ENCODE assay signal across 18 cellular contexts in the genomic region with DNA sequence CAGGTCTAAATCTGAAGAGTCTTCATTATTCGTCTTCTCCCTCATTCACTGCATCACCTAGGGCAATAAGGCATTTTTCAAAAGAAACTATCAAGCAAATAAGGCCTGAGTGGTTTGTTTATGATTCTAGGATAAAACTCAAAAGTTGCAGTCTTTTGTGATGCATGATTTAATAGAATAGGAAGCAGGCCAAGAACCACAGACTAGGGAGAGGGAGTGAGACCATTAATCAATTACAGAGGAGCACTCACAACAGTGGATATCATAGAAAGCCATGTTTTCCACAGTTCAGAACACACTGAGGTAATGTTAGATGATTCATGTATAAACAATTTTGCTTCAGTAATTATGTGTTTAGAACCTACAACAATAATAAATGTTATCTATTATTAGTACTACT.
A peak's percentile ranks its signal among the peaks of the same experiment; 100 is the strongest.
DNase-seq lines count a peak whose midpoint lies in the region; ATAC-seq and TF ChIP-seq lines count a peak whose summit lies in the region.
"Had no signal": no experiment of that assay in that cellular context is flagged by ENCODE, and none has a peak within 500 bp of the region (broad histone marks: within the 10 kb centered on the region; RNA-seq: fewer than 3 reads in every experiment).

No MANE protein-coding gene starts in this region.

- TF ChIP-seq CTCF in fibroblast of pulmonary artery (IDR thresholded peaks at IDR 0.05; ENCODE audit: low read length, missing control alignments): no peak

- H3K4me3 ChIP-seq in fibroblast of pulmonary artery (replicated peaks; ENCODE audit: low read depth, low read length) (no peak overlapping the region), skeletal muscle cell (ENCODE audit: low read depth, low read length) (no peak overlapping the region)
- H3K4me3 ChIP-seq in CD4-positive, alpha-beta memory T cell (ENCODE audit: low read length in 2 of 2): no peak overlapping the region
- H3K4me3 ChIP-seq: BLaER1 treated with 17β-estradiol and CSF1 and Interleukin-3, amounts not matched to agents 10 nM and 100 nM; heart right ventricle; ovary had no signal

- no peak overlapping the region for H3K27ac ChIP-seq in CD4-positive, alpha-beta memory T cell (ENCODE audit: low read depth, low read length)
- H3K27ac ChIP-seq: BLaER1 treated with 17β-estradiol and CSF1 and Interleukin-3, amounts not matched to agents 10 nM and 100 nM; heart right ventricle; ovary had no signal

- peak; percentile 46 for DNase-seq in GM03348 (ENCODE audit: low spot score)
- DNase-seq in RPMI7951 (ENCODE audit: low read depth): peak; percentile 35
- peak; percentile 51 for DNase-seq in fibroblast of pulmonary artery (ENCODE audit: low read depth)
- DNase-seq in skeletal muscle cell (ENCODE audit: low read depth): peak; percentile 69
- no peak for DNase-seq in effector CD4-positive, alpha-beta T cell
- DNase-seq in CD4-positive, alpha-beta memory T cell: no peak
- DNase-seq: activated CD8-positive, alpha-beta T cell treated with anti-CD3 and anti-CD28 coated beads for 36 hours; DMS153; heart right ventricle; left cardiac atrium; NCI-H2081 treated with DMSO at 0.1 percent for 48 hours; ovary; RPMI8226; stimulated activated CD4-positive, alpha-beta T cell treated with anti-CD3 and anti-CD28 coated beads, Interleukin-4, amount 100 ng/mL, for 1 hour; substantia nigra; SW 1271 had no signal

- H3K9me3 Mint-ChIP-seq in CD4-positive, alpha-beta memory T cell: peaks cover 0 to 8% (median 0%) of the 10 kb centered on the region in 8 donors

- H3K27me3 Mint-ChIP-seq in CD4-positive, alpha-beta memory T cell: peaks cover 0 to 3% of the 10 kb centered on the region in 2 donors
- H3K27me3 Mint-ChIP-seq: activated CD8-positive, alpha-beta T cell treated with anti-CD3 and anti-CD28 coated beads for 36 hours had no signal

- H3K9me3 ChIP-seq in CD4-positive, alpha-beta memory T cell (ENCODE audit: control insufficient read depth in 1 of 2, low read length in 2 of 2): no peaks in the 10 kb centered on the region
- H3K9me3 ChIP-seq: BLaER1 treated with 17β-estradiol and CSF1 and Interleukin-3, amounts not matched to agents 10 nM and 100 nM; heart right ventricle; ovary had no signal

- CTCF ChIA-PET in CD4-positive, alpha-beta memory T cell (lab: Charles Lee; ENCODE audit: partially characterized antibody): no interaction called here

- H3K4me1 ChIP-seq in CD4-positive, alpha-beta memory T cell (ENCODE audit: insufficient read depth, low read length): no peaks in the 10 kb centered on the region

- no peaks in the 10 kb centered on the region for H3K36me3 Mint-ChIP-seq in CD4-positive, alpha-beta memory T cell

- H3K27me3 ChIP-seq in CD4-positive, alpha-beta memory T cell (ENCODE audit: insufficient read depth, low read length): no peaks in the 10 kb centered on the region
- H3K27me3 ChIP-seq: BLaER1 treated with 17β-estradiol and CSF1 and Interleukin-3, amounts not matched to agents 10 nM and 100 nM; heart right ventricle; ovary had no signal

- ATAC-seq in GM21723 (IDR thresholded peaks at IDR 0.05; ENCODE audit: unreplicated experiment): no peak
- ATAC-seq: activated CD8-positive, alpha-beta T cell treated with anti-CD3 and anti-CD28 coated beads for 36 hours had no signal

- no peaks in the 10 kb centered on the region for H3K36me3 ChIP-seq in CD4-positive, alpha-beta memory T cell (ENCODE audit: insufficient read depth, low read length)
- H3K36me3 ChIP-seq: BLaER1 treated with 17β-estradiol and CSF1 and Interleukin-3, amounts not matched to agents 10 nM and 100 nM; heart right ventricle; ovary had no signal

- POLR2A ChIA-PET in CD4-positive, alpha-beta memory T cell (lab: Charles Lee; ENCODE audit: partially characterized antibody): no interaction called here

- intact Hi-C loops in CD4-positive, alpha-beta memory T cell (cut with micrococcal nuclease): no loop called here

- H3K4me1 Mint-ChIP-seq in CD4-positive, alpha-beta memory T cell: no peaks in the 10 kb centered on the region

- no peak overlapping the region for H3K27ac Mint-ChIP-seq in CD4-positive, alpha-beta memory T cell
- H3K27ac Mint-ChIP-seq: activated CD8-positive, alpha-beta T cell treated with anti-CD3 and anti-CD28 coated beads for 36 hours had no signal

- no peak overlapping the region for H3K4me3 Mint-ChIP-seq in CD4-positive, alpha-beta memory T cell
- H3K4me3 Mint-ChIP-seq: activated CD8-positive, alpha-beta T cell treated with anti-CD3 and anti-CD28 coated beads for 36 hours had no signal

Comparison
In these comparisons a context has a peak if more than half of its experiments do, and no peak if none do; other contexts are left out.
1. DNase-seq: peak in GM03348 (single experiment), RPMI7951 (single experiment), fibroblast of pulmonary artery (single experiment) and skeletal muscle cell (single experiment); none in effector CD4-positive, alpha-beta T cell (single experiment) and CD4-positive, alpha-beta memory T cell (0 of 5).